ENCODE assay signal across 18 cellular contexts in genomic region chr5:146897061-146897460, GRCh38. TPM values are rescaled to one million over a fixed set of nuclear protein-coding genes. Genes with fewer than 3 reads are reported as not detected.
DNase-seq lines count a peak whose midpoint lies in the region; ATAC-seq lines count a peak whose summit lies in the region.
"Had no signal": no experiment of that assay in that cellular context is flagged by ENCODE, and none has a peak within 500 bp of the region (broad histone marks: within the 10 kb centered on the region; RNA-seq: fewer than 3 reads in every experiment).

No MANE protein-coding gene starts in this region.

- no peak for ATAC-seq in activated T-helper 17 cell treated with anti-CD3 and anti-CD28 coated beads, Interleukin-2, amount 50 U/mL, for 72 hours (replicated peaks)
- no peak for ATAC-seq in activated CD4-positive, CD25-positive, alpha-beta regulatory T cell treated with anti-CD3 and anti-CD28 coated beads, Interleukin-2, amount 50 U/mL, for 24 hours
- ATAC-seq: CD8-positive, alpha-beta T cell had no signal

- H3K4me3 Mint-ChIP-seq in activated T-helper 17 cell treated with anti-CD3 and anti-CD28 coated beads, Interleukin-2, amount 50 U/mL, for 72 hours, result no peak overlapping the region
- H3K4me3 Mint-ChIP-seq: CD14-positive monocyte; CD4-positive, alpha-beta T cell; CD8-positive, alpha-beta T cell had no signal

- H3K27ac ChIP-seq in caudate nucleus (ENCODE audit: low read depth, low read length), result peak overlapping the region; percentile 58
- H3K27ac ChIP-seq: BLaER1 had no signal

- no peaks in the 10 kb centered on the region for H3K36me3 Mint-ChIP-seq in activated T-helper 17 cell treated with anti-CD3 and anti-CD28 coated beads, Interleukin-2, amount 50 U/mL, for 72 hours (ENCODE audit: low read depth)
- H3K36me3 Mint-ChIP-seq: CD14-positive monocyte; CD8-positive, alpha-beta T cell had no signal

- peak overlapping the region; percentile 58 for H3K27ac Mint-ChIP-seq in activated T-helper 17 cell treated with anti-CD3 and anti-CD28 coated beads, Interleukin-2, amount 50 U/mL, for 72 hours
- H3K27ac Mint-ChIP-seq: CD14-positive monocyte; CD4-positive, alpha-beta T cell; CD8-positive, alpha-beta T cell had no signal

- H3K27me3 Mint-ChIP-seq in activated T-helper 17 cell treated with anti-CD3 and anti-CD28 coated beads, Interleukin-2, amount 50 U/mL, for 72 hours, result peaks cover 3% of the 10 kb centered on the region
- H3K27me3 Mint-ChIP-seq: CD4-positive, alpha-beta T cell had no signal

- no peaks in the 10 kb centered on the region for H3K9me3 Mint-ChIP-seq in activated T-helper 17 cell treated with anti-CD3 and anti-CD28 coated beads, Interleukin-2, amount 50 U/mL, for 72 hours
- H3K9me3 Mint-ChIP-seq: CD8-positive, alpha-beta T cell had no signal

- DNase-seq in caudate nucleus (lab: John Stamatoyannopoulos, UW) (peak in 12 of 61 donors; percentile 6 to 50 (median 24)), putamen (ENCODE audit: low spot score) (peak; percentile 66), CD1c-positive myeloid dendritic cell (ENCODE audit: extremely low spot score) (no peak)
- DNase-seq: 8988T; ACHN; BE2C; C1 segment of cervical spinal cord; Caco-2; Calu3; CD4-positive, alpha-beta T cell; CD8-positive, alpha-beta T cell; DMS79 treated with DMSO at 0.1 percent for 48 hours; GF-D8 had no signal

- peaks cover 18% of the 10 kb centered on the region for H3K4me1 Mint-ChIP-seq in activated T-helper 17 cell treated with anti-CD3 and anti-CD28 coated beads, Interleukin-2, amount 50 U/mL, for 72 hours
- H3K4me1 Mint-ChIP-seq: CD14-positive monocyte had no signal

RNA-seq across cellular contexts. Expression of gene PPP2R2B, which starts 18.5 kb away (rescaled TPM):
- 1 to 10 TPM; 1.0 to 2.2 TPM for total RNA-seq in activated T-helper 17 cell treated with anti-CD3 and anti-CD28 coated beads, Interleukin-2, amount 50 U/mL, for 72 hours
- total RNA-seq: A673, Calu3 had no signal
